ENCODE assay signal across 9 cellular contexts in genomic region chr6:152981219-152981618, GRCh38. TPM values are rescaled to one million over a fixed set of nuclear protein-coding genes. Genes with fewer than 3 reads are reported as not detected.
DNase-seq lines count a peak whose midpoint lies in the region; ATAC-seq and TF ChIP-seq lines count a peak whose summit lies in the region.
"Had no signal": no experiment of that assay in that cellular context is flagged by ENCODE, and none has a peak within 500 bp of the region (broad histone marks: within the 10 kb centered on the region; RNA-seq: fewer than 3 reads in every experiment).

No MANE protein-coding gene starts in this region.

- TSS peak; percentile 50 for BruUV-seq in Calu3 (replicated peaks; lab: Mats Ljungman, UMichigan)

- no peak for ATAC-seq in left cardiac atrium

- H3K27ac ChIP-seq in HUES48 (ENCODE audit: low read depth, low read length): no peak overlapping the region
- H3K27ac ChIP-seq in mesodermal cell (ENCODE audit: low read depth, low read length, severe bottlenecking): no peak overlapping the region
- H3K27ac ChIP-seq: tibial nerve had no signal

- intact Hi-C loops in Calu3 (cut with micrococcal nuclease; ENCODE audit: unreplicated experiment): no loop called here
- intact Hi-C loops in left cardiac atrium (cut with DNase I): no loop called here

- H3K36me3 ChIP-seq in HUES48 (ENCODE audit: control insufficient read depth, insufficient read depth, low read length) (peaks cover 35% of the 10 kb centered on the region), mesodermal cell (ENCODE audit: control insufficient read depth, insufficient read depth, low read length) (peaks cover 35% of the 10 kb centered on the region)

- H3K4me3 Mint-ChIP-seq in Calu3 (ENCODE audit: low read depth, unreplicated experiment): peak overlapping the region; percentile 91
- H3K4me3 Mint-ChIP-seq in activated naive CD8-positive, alpha-beta T cell treated with anti-CD3 and anti-CD28 coated beads for 36 hours: peak overlapping the region; percentile 88

- H3K9me3 ChIP-seq in HUES48 (ENCODE audit: control insufficient read depth, insufficient read depth, low read length) (no peaks in the 10 kb centered on the region), mesodermal cell (ENCODE audit: control insufficient read depth, low read length) (no peaks in the 10 kb centered on the region)
- H3K9me3 ChIP-seq: tibial nerve had no signal

- no peaks in the 10 kb centered on the region for H3K27me3 Mint-ChIP-seq in Calu3 (ENCODE audit: unreplicated experiment)
- H3K27me3 Mint-ChIP-seq in activated naive CD8-positive, alpha-beta T cell treated with anti-CD3 and anti-CD28 coated beads for 36 hours: peaks cover 4% of the 10 kb centered on the region

- CTCF ChIA-PET in Calu3 (lab: Charles Lee): no interaction called here

- H3K27me3 ChIP-seq in HUES48 (ENCODE audit: control insufficient read depth, insufficient read depth, low read length): no peaks in the 10 kb centered on the region
- H3K27me3 ChIP-seq: tibial nerve had no signal

- no peak for DNase-seq in Calu3
- no peak for DNase-seq in activated naive CD8-positive, alpha-beta T cell treated with anti-CD3 and anti-CD28 coated beads for 36 hours
- no peak for DNase-seq in left cardiac atrium
- DNase-seq in mucosa of gallbladder (ENCODE audit: low spot score): no peak
- DNase-seq in cerebellar nuclear complex (lab: John Stamatoyannopoulos, UW): no peak
- no peak for DNase-seq in NCI-H146 treated with DMSO at 0.1 percent for 48 hours (lab: John Stamatoyannopoulos, UW; ENCODE audit: unreplicated experiment)

- peak overlapping the region; percentile 78 for H3K9ac ChIP-seq in HUES48 (ENCODE audit: low read depth, low read length)

- peak overlapping the region; percentile 71 for H3K4me3 ChIP-seq in HUES48 (ENCODE audit: low read depth, low read length)
- H3K4me3 ChIP-seq in mesodermal cell (ENCODE audit: extremely low read depth, insufficient read depth, low read length, poor library complexity, severe bottlenecking): peak overlapping the region; percentile 95

- peaks cover 44% of the 10 kb centered on the region for H3K36me3 Mint-ChIP-seq in Calu3 (ENCODE audit: insufficient read depth, unreplicated experiment)
- H3K36me3 Mint-ChIP-seq in activated naive CD8-positive, alpha-beta T cell treated with anti-CD3 and anti-CD28 coated beads for 36 hours: peaks cover 56% of the 10 kb centered on the region

- peaks cover 50% of the 10 kb centered on the region for H3K4me1 ChIP-seq in HUES48 (ENCODE audit: control insufficient read depth, insufficient read depth, low read length)
- peaks cover 14% of the 10 kb centered on the region for H3K4me1 ChIP-seq in mesodermal cell (ENCODE audit: control insufficient read depth, insufficient read depth, low read length, poor library complexity, severe bottlenecking)

- H3K27ac Mint-ChIP-seq in Calu3 (ENCODE audit: unreplicated experiment): peak overlapping the region; percentile 52
- H3K27ac Mint-ChIP-seq in activated naive CD8-positive, alpha-beta T cell treated with anti-CD3 and anti-CD28 coated beads for 36 hours: no peak overlapping the region

- no CpG with 5 or more reads among the region's 2 CpGs for WGBS in mesodermal cell (ENCODE audit: insufficient coverage in 2 of 2), 2 experiments

- TF ChIP-seq CTCF in Calu3 (IDR thresholded peaks at IDR 0.05; ENCODE audit: unreplicated experiment): no peak

- peaks cover 36% of the 10 kb centered on the region for H3K4me1 Mint-ChIP-seq in Calu3 (ENCODE audit: low read depth, unreplicated experiment)
- peaks cover 34% of the 10 kb centered on the region for H3K4me1 Mint-ChIP-seq in activated naive CD8-positive, alpha-beta T cell treated with anti-CD3 and anti-CD28 coated beads for 36 hours

- no peaks in the 10 kb centered on the region for H3K9me3 Mint-ChIP-seq in Calu3 (ENCODE audit: low read depth, unreplicated experiment)
- H3K9me3 Mint-ChIP-seq in activated naive CD8-positive, alpha-beta T cell treated with anti-CD3 and anti-CD28 coated beads for 36 hours: no peaks in the 10 kb centered on the region

RNA-seq across cellular contexts. Expression of gene FBXO5, which starts 1.6 kb away (rescaled TPM):
- total RNA-seq in Calu3 (2022) (17.6 and 21.1 TPM in 2 replicates), left cardiac atrium (1 to 10 TPM; 2.7 to 3.1 TPM), mucosa of gallbladder (3.3 TPM)
- total RNA-seq in activated naive CD8-positive, alpha-beta T cell treated with anti-CD3 and anti-CD28 coated beads for 36 hours: 10 to 100 TPM; 51.4 to 52.6 TPM
- 30.6 TPM for polyA plus RNA-seq in mesodermal cell (2013, experiment 1 of 2)
- 33.0 TPM for polyA plus RNA-seq in mesodermal cell (2013, experiment 2 of 2)

RNA-seq across cellular contexts. Expression of gene MTRF1L, which starts 21.3 kb away (rescaled TPM):
- 15.9 and 16.2 TPM in 2 replicates for total RNA-seq in Calu3 (2022)
- 10 to 100 TPM; 16.8 to 18.2 TPM for total RNA-seq in activated naive CD8-positive, alpha-beta T cell treated with anti-CD3 and anti-CD28 coated beads for 36 hours
- polyA plus RNA-seq in mesodermal cell (2013, experiment 1 of 2): 32.4 TPM
- 31.7 TPM for polyA plus RNA-seq in mesodermal cell (2013, experiment 2 of 2)
- 10 to 100 TPM; 28.3 to 36.1 TPM for total RNA-seq in left cardiac atrium
- 18.2 TPM for total RNA-seq in mucosa of gallbladder
